8 cellular contexts compared by ENCODE assay signal in genomic region chr5:180494510-180495181, GRCh38. TPM values are rescaled to one million over a fixed set of nuclear protein-coding genes. Genes with fewer than 3 reads are reported as not detected.
DNase-seq lines count a peak whose midpoint lies in the region; ATAC-seq and TF ChIP-seq lines count a peak whose summit lies in the region.

No MANE protein-coding gene starts in this region.

- peak; percentile 38 for ATAC-seq in CD4-positive, CD25-positive, alpha-beta regulatory T cell (ENCODE audit: low read depth in 2 of 2)
- peak; percentile 45 for ATAC-seq in GM19372 (IDR thresholded peaks at IDR 0.05; ENCODE audit: low read depth, unreplicated experiment)
- peak; percentile 38 for ATAC-seq in HG03442 (IDR thresholded peaks at IDR 0.05; ENCODE audit: unreplicated experiment)
- peak; percentile 49 for ATAC-seq in WTC11

- peaks cover 13% of the 10 kb centered on the region for H3K36me3 Mint-ChIP-seq in CD4-positive, CD25-positive, alpha-beta regulatory T cell
- H3K36me3 Mint-ChIP-seq in WTC11 = peaks cover 17% of the 10 kb centered on the region

- peaks cover 24% of the 10 kb centered on the region for H3K4me1 ChIP-seq in CD4-positive, CD25-positive, alpha-beta regulatory T cell (ENCODE audit: control insufficient read depth, insufficient read depth, low read length, poor library complexity, severe bottlenecking)
- peaks cover 2 to 18% (median 12%) of the 10 kb centered on the region in 4 donors for H3K4me1 ChIP-seq in liver (ENCODE audit: control insufficient read depth in 4 of 4, insufficient read depth in 4 of 4, low read length in 3 of 4)

- TF ChIP-seq RAD21 in liver (IDR thresholded peaks at IDR 0.05) = no peak

- no peaks in the 10 kb centered on the region for H3K27me3 Mint-ChIP-seq in CD4-positive, CD25-positive, alpha-beta regulatory T cell
- H3K27me3 Mint-ChIP-seq in WTC11 (ENCODE audit: low read depth) = no peaks in the 10 kb centered on the region

- POLR2A ChIA-PET in WTC11 (lab: Charles Lee) = interaction anchor here (0.6 kb wide), 1 partner anchor 31 kb away, joined by 3 read pairs; no protein-coding TSS in a partner anchor

- peak overlapping the region; percentile 89 for H3K4me3 ChIP-seq in CD4-positive, CD25-positive, alpha-beta regulatory T cell (ENCODE audit: low read depth, low read length)
- H3K4me3 ChIP-seq in liver (ENCODE audit: low read depth in 1 of 3, low read length in 3 of 3) = peak overlapping the region; percentile 70 to 95 (median 90)

- in situ Hi-C loops in KBM-7 (cut with MboI; ENCODE audit: low pct_unique_long_range_greater_than_20kb, low sequenced_read_pairs) = no loop called here

- under 1% methylated on average over 92 of the region's 92 CpGs for WGBS in liver

- peak; percentile 50 to 61 (median 59) for DNase-seq in CD4-positive, CD25-positive, alpha-beta regulatory T cell
- peak; percentile 42 for DNase-seq in WTC11 (ENCODE audit: low spot score)
- DNase-seq in dedifferentiated amniotic fluid mesenchymal stem cell (ENCODE audit: extremely low spot score) = peak; percentile 17
- DNase-seq in stimulated activated CD4-positive, alpha-beta T cell treated with anti-CD3 and anti-CD28 coated beads, Interleukin-4, amount 100 ng/mL, for 4 hours = peak; percentile 30 to 44
- DNase-seq in KBM-7 = no peak

- peaks cover 0 to 3% (median 0%) of the 10 kb centered on the region in 7 donors for H3K9me3 Mint-ChIP-seq in CD4-positive, CD25-positive, alpha-beta regulatory T cell
- peaks cover 4% of the 10 kb centered on the region for H3K9me3 Mint-ChIP-seq in WTC11

- TF ChIP-seq CTCF in WTC11 (IDR thresholded peaks at IDR 0.05) = no peak
- no peak for TF ChIP-seq CTCF in liver (IDR thresholded peaks at IDR 0.05; ENCODE audit: low read depth, low read length, missing input control)

- no peaks in the 10 kb centered on the region for H3K9me3 ChIP-seq in CD4-positive, CD25-positive, alpha-beta regulatory T cell (ENCODE audit: control insufficient read depth in 2 of 2, low read length in 2 of 2)
- H3K9me3 ChIP-seq in liver (ENCODE audit: control insufficient read depth in 4 of 4, low read length in 3 of 4) = no peaks in the 10 kb centered on the region

- no peaks in the 10 kb centered on the region for H3K27me3 ChIP-seq in CD4-positive, CD25-positive, alpha-beta regulatory T cell (ENCODE audit: control insufficient read depth, insufficient read depth, low read length)
- no peaks in the 10 kb centered on the region for H3K27me3 ChIP-seq in liver (ENCODE audit: control insufficient read depth in 4 of 4, insufficient read depth in 4 of 4, low read length in 3 of 4)

- peak overlapping the region; percentile 91 for H3K27ac ChIP-seq in CD4-positive, CD25-positive, alpha-beta regulatory T cell (ENCODE audit: insufficient read depth, low read length, poor library complexity, severe bottlenecking)
- H3K27ac ChIP-seq in liver (ENCODE audit: low read depth in 1 of 2, low read length in 2 of 2) = peak overlapping the region; percentile 78 to 88

- peaks cover 18 to 49% (median 32%) of the 10 kb centered on the region in 4 donors for H3K4me1 Mint-ChIP-seq in CD4-positive, CD25-positive, alpha-beta regulatory T cell
- peaks cover 46% of the 10 kb centered on the region for H3K4me1 Mint-ChIP-seq in WTC11

- H3K9ac ChIP-seq in liver (ENCODE audit: low read depth in 1 of 2, low read length in 2 of 2) = peak overlapping the region; percentile 45 to 67

- H3K4me3 Mint-ChIP-seq in CD4-positive, CD25-positive, alpha-beta regulatory T cell = peak overlapping the region; percentile 92 to 100 (median 97)
- H3K4me3 Mint-ChIP-seq in WTC11 = peak overlapping the region; percentile 87

- H3K36me3 ChIP-seq in CD4-positive, CD25-positive, alpha-beta regulatory T cell (ENCODE audit: control insufficient read depth, insufficient read depth, low read length) = no peaks in the 10 kb centered on the region
- no peaks in the 10 kb centered on the region for H3K36me3 ChIP-seq in liver (ENCODE audit: control insufficient read depth in 4 of 4, insufficient read depth in 3 of 4, low read depth in 1 of 4, low read length in 3 of 4)

- peak overlapping the region; percentile 92 to 98 (median 93) for H3K27ac Mint-ChIP-seq in CD4-positive, CD25-positive, alpha-beta regulatory T cell
- no peak overlapping the region; the same call in 1 of the 2 replicates for H3K27ac Mint-ChIP-seq in WTC11

- CTCF ChIA-PET in WTC11 (lab: Charles Lee) = interaction anchor here (0.6 to 1.4 kb wide), 2 partner anchors 124 to 166 kb away, joined by 4 to 5 read pairs; no protein-coding TSS in a partner anchor

TF ChIP-seq in WTC11, 78 proteins besides CTCF, POLR2A, EP300 and RAD21 (continues in another document):
- no peak for TF ChIP-seq IRF2 (CRISPR knock-in tag; IDR thresholded peaks at IDR 0.05; ENCODE audit: borderline replicate concordance, low read depth)
- no peak for TF ChIP-seq HMGA2 (CRISPR knock-in tag; IDR thresholded peaks at IDR 0.05)
- no peak for TF ChIP-seq ZNF121 (CRISPR knock-in tag; IDR thresholded peaks at IDR 0.05)
- TF ChIP-seq, protein P1, sequence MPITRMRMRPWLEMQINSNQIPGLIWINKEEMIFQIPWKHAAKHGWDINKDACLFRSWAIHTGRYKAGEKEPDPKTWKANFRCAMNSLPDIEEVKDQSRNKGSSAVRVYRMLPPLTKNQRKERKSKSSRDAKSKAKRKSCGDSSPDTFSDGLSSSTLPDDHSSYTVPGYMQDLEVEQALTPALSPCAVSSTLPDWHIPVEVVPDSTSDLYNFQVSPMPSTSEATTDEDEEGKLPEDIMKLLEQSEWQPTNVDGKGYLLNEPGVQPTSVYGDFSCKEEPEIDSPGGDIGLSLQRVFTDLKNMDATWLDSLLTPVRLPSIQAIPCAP (CRISPR knock-in tag; IDR thresholded peaks at IDR 0.05) = no peak
- TF ChIP-seq OVOL2 (CRISPR knock-in tag; IDR thresholded peaks at IDR 0.05; ENCODE audit: borderline replicate concordance) = no peak
- TF ChIP-seq ZNF138 (CRISPR knock-in tag; conservative IDR thresholded peaks at IDR 0.05) = no peak
- no peak for TF ChIP-seq SP1 (CRISPR knock-in tag; conservative IDR thresholded peaks at IDR 0.05)
- no peak for TF ChIP-seq ATF1 (CRISPR knock-in tag; IDR thresholded peaks at IDR 0.05)
- TF ChIP-seq ZNF423 (CRISPR knock-in tag; IDR thresholded peaks at IDR 0.05) = no peak
- no peak for TF ChIP-seq JAZF1 (CRISPR knock-in tag; IDR thresholded peaks at IDR 0.05)

TF ChIP-seq in liver, 16 proteins besides CTCF, POLR2A, EP300 and RAD21 (continues in another document):
- TF ChIP-seq YY1 (IDR thresholded peaks at IDR 0.05) (no peak), NR2F2 (IDR thresholded peaks at IDR 0.05) (no peak), JUND (IDR thresholded peaks at IDR 0.05) (no peak), GABPA (IDR thresholded peaks at IDR 0.05 in 1 of 2, conservative IDR thresholded peaks at IDR 0.05 in 1 of 2) (no peak), FOXA2 (IDR thresholded peaks at IDR 0.05) (no peak), MAX (IDR thresholded peaks at IDR 0.05) (no peak), EGR1 (IDR thresholded peaks at IDR 0.05; ENCODE audit: low read depth in 2 of 2) (no peak), HNF4A (conservative IDR thresholded peaks at IDR 0.05) (no peak), TAF1 (conservative IDR thresholded peaks at IDR 0.05) (no peak), ZBTB33 (IDR thresholded peaks at IDR 0.05) (no peak), SP1 (IDR thresholded peaks at IDR 0.05) (no peak), FOXA1 (IDR thresholded peaks at IDR 0.05) (no peak), RXRA (IDR thresholded peaks at IDR 0.05) (no peak), HNF4G (IDR thresholded peaks at IDR 0.05) (no peak)
- TF ChIP-seq, protein P2, sequence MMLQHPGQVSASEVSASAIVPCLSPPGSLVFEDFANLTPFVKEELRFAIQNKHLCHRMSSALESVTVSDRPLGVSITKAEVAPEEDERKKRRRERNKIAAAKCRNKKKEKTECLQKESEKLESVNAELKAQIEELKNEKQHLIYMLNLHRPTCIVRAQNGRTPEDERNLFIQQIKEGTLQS (IDR thresholded peaks at IDR 0.05) = no peak

RNA-seq across cellular contexts. Expression of gene CNOT6, which starts 0.5 kb away (rescaled TPM):
- total RNA-seq in CD4-positive, CD25-positive, alpha-beta regulatory T cell = 22.8 TPM
- 10 to 100 TPM in 1 of 4 donors, 1 to 10 TPM in 3; 7.6 to 11.2 (median 8.8) TPM for polyA plus RNA-seq in CD4-positive, CD25-positive, alpha-beta regulatory T cell
- total RNA-seq in WTC11 (2021) (39.9 to 42.1 TPM (median 41.0 TPM) in 3 replicates), liver (10 to 100 TPM in 1 of 2 donors, 1 to 10 TPM in 1; 5.7 to 25.0 TPM)
- 1 to 10 TPM; 1.4 to 2.7 TPM for polyA plus RNA-seq in liver
